In genomic region chr19:40333083-40333482, GRCh38 we compare ENCODE assay signal across 1 cellular context.
TF ChIP-seq lines count a peak whose summit lies in the region.

No MANE protein-coding gene starts in this region.

TF ChIP-seq in HEK293, 187 proteins besides CTCF, POLR2A, EP300 and RAD21 (continued from another document):
- TF ChIP-seq PRDM4 (tag by site-specific recombination; IDR thresholded peaks at IDR 0.05) (peak; percentile 74; the same call in 1 of the 2 replicates), ZBTB21 (tag by site-specific recombination; IDR thresholded peaks at IDR 0.05) (peak; percentile 88), ZNF426 (tag by site-specific recombination; IDR thresholded peaks at IDR 0.05) (peak; percentile 99), ZNF366 (tag by site-specific recombination; conservative IDR thresholded peaks at IDR 0.05) (peak; percentile 56; the same call in 1 of the 2 replicates), ZNF558 (tag by site-specific recombination; IDR thresholded peaks at IDR 0.05) (peak; percentile 94), MYNN (tag by site-specific recombination; IDR thresholded peaks at IDR 0.05; ENCODE audit: borderline replicate concordance) (peak; percentile 60; the same call in 1 of the 2 replicates), ZNF266 (tag by site-specific recombination; IDR thresholded peaks at IDR 0.05; ENCODE audit: low read depth) (peak; percentile 98)
